Comparison of ENCODE assay signal across 8 cellular contexts in genomic region chr9:85941617-85941930, GRCh38. TPM values are rescaled to one million over a fixed set of nuclear protein-coding genes. Genes with fewer than 3 reads are reported as not detected.
DNase-seq lines count a peak whose midpoint lies in the region; ATAC-seq and TF ChIP-seq lines count a peak whose summit lies in the region.

No MANE protein-coding gene starts in this region.

- peak overlapping the region in 6 of 8 donors; percentile 85 to 93 (median 90) for H3K4me3 Mint-ChIP-seq in naive B cell

- peaks cover 6% of the 10 kb centered on the region; the same call in 1 of the 2 replicates for H3K36me3 ChIP-seq in KMS-11 (ENCODE audit: insufficient read depth)
- H3K36me3 ChIP-seq in colonic mucosa = no peaks in the 10 kb centered on the region

- H3K36me3 Mint-ChIP-seq in naive B cell = peaks cover 2 to 14% of the 10 kb centered on the region in 2 donors

- H3K27ac Mint-ChIP-seq in naive B cell = peak overlapping the region in 5 of 6 donors; percentile 56 to 93 (median 91)

- no peak for ATAC-seq in naive B cell (ENCODE audit: low read depth in 2 of 2)
- no peak for ATAC-seq in GM21529 (IDR thresholded peaks at IDR 0.05; ENCODE audit: unreplicated experiment)
- ATAC-seq in GM18498 (IDR thresholded peaks at IDR 0.05; ENCODE audit: unreplicated experiment) = no peak

- H3K79me2 ChIP-seq in KMS-11 (ENCODE audit: insufficient read depth, low read depth) = peaks cover 46% of the 10 kb centered on the region

- H3K4me2 ChIP-seq in KMS-11 = peak overlapping the region; percentile 81

- H2AFZ ChIP-seq in KMS-11 (ENCODE audit: low read depth) = peak overlapping the region; percentile 80

- H3K9me3 Mint-ChIP-seq in naive B cell = no peaks in the 10 kb centered on the region

- H3K27ac ChIP-seq in KMS-11 (peak overlapping the region; percentile 86), colonic mucosa (peak overlapping the region; percentile 93)

- H3K9ac ChIP-seq in KMS-11 (peak overlapping the region; percentile 74), colonic mucosa (ENCODE audit: low read depth in 2 of 2, low read length in 2 of 2) (peak overlapping the region; percentile 94 to 97)

- H3K9me3 ChIP-seq in colonic mucosa = no peaks in the 10 kb centered on the region

- H4K20me1 ChIP-seq in KMS-11 (ENCODE audit: insufficient read depth) = no peaks in the 10 kb centered on the region

- H3K4me3 ChIP-seq in AG10803 (ENCODE audit: low read length) = peak overlapping the region; percentile 85
- no peak overlapping the region for H3K4me3 ChIP-seq in KMS-11 (IDR thresholded peaks at IDR 0.05; ENCODE audit: insufficient read depth, low read depth, low read length)
- peak overlapping the region; percentile 97 for H3K4me3 ChIP-seq in colonic mucosa

- peaks cover 0 to 14% (median 0%) of the 10 kb centered on the region in 3 donors for H3K27me3 Mint-ChIP-seq in naive B cell

- H3K4me1 ChIP-seq in KMS-11 (ENCODE audit: low read depth, poor library complexity, severe bottlenecking) = peaks cover 26% of the 10 kb centered on the region
- H3K4me1 ChIP-seq in colonic mucosa = peaks cover 14% of the 10 kb centered on the region

- peaks cover 13 to 29% (median 17%) of the 10 kb centered on the region in 3 donors for H3K4me1 Mint-ChIP-seq in naive B cell

- no peak for TF ChIP-seq CTCF in AG10803 (conservative IDR thresholded peaks at IDR 0.05; ENCODE audit: low read length)
- no peak for TF ChIP-seq CTCF in KMS-11 (conservative IDR thresholded peaks at IDR 0.05; ENCODE audit: low read depth, low read length)
- TF ChIP-seq CTCF in colonic mucosa (IDR thresholded peaks at IDR 0.05) = no peak

- intact Hi-C loops in colonic mucosa (cut with DNase I) = no loop called here

- DNase-seq in AG10803 (ENCODE audit: low read depth) (no peak), colonic mucosa (no peak), naive B cell (no peak), NCI-H526 (lab: John Stamatoyannopoulos, UW) (no peak)
- DNase-seq in stimulated activated CD4-positive, alpha-beta T cell treated with anti-CD3 and anti-CD28 coated beads, Interleukin-2, amount 100 ng/mL, for 24 hours = no peak

- H3K27me3 ChIP-seq in KMS-11 (ENCODE audit: insufficient read depth, low read depth) = no peaks in the 10 kb centered on the region
- H3K27me3 ChIP-seq in colonic mucosa = no peaks in the 10 kb centered on the region

RNA-seq across cellular contexts. Expression of gene NAA35, which starts 0.6 kb away (rescaled TPM):
- 10 to 100 TPM; 29.2 to 40.2 TPM for total RNA-seq in colonic mucosa
- polyA plus RNA-seq in naive B cell (ENCODE audit: low read depth in 6 of 6) = 10 to 100 TPM in 3 of 6 donors, 1 to 10 TPM in 3; 7.4 to 12.6 (median 9.7) TPM
